In the genomic region with DNA sequence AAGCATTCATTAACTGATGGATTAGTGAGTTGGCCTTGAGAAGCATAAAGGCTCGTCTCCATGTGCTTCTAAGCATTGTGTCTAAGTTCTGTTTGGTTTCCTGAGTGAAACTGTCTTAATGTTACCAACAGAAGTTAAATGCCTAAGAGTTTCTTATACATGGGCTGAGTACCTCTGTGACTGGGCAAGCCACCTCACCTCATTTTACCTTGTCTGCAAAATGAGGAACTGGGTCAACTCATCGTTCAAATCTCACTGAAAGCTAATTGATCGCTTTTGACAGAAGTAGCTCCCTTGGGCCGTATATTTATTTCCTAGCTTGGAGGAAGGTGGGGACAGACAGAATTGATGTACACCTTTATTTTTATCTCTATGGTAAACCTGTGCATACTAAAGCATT, we compare ENCODE assay signal across 21 cellular contexts.
"Had no signal": no experiment of that assay in that cellular context is flagged by ENCODE, and none has a peak within 500 bp of the region (broad histone marks: within the 10 kb centered on the region; RNA-seq: fewer than 3 reads in every experiment).

No MANE protein-coding gene starts in this region.

- DNase-seq: IMR-90, Kasumi-1, MV-4-11, NCI-H1048, NCI-H1105, NCI-H1436 treated with DMSO at 0.1 percent for 48 hours, NCI-H1694, NCI-H187 treated with DMSO at 0.1 percent for 48 hours, NCI-H2029 treated with DMSO at 0.1 percent for 48 hours, NCI-H2171 treated with DMSO at 0.1 percent for 48 hours, NCI-H345, NCI-H446 treated with DMSO at 0.1 percent for 48 hours, NCI-H510A treated with DMSO at 0.1 percent for 48 hours, NCI-H526, NCI-H82, SHP77, SK-N-SH, SW 1271 had no signal

- H3K9me3 ChIP-seq: SK-N-SH had no signal

- H3K4me2 ChIP-seq: KMS-11, SK-N-SH had no signal

- H3K27ac ChIP-seq: KMS-11, RWPE1 had no signal

- H3K9ac ChIP-seq: KMS-11, SK-N-SH had no signal

- ATAC-seq: HepG2 had no signal
